ENCODE assay signal across 1 cellular context in genomic region chr6:126123226-126123625, GRCh38.
A peak's percentile ranks its signal among the peaks of the same experiment; 100 is the strongest.
TF ChIP-seq lines count a peak whose summit lies in the region.

No MANE protein-coding gene starts in this region.

TF ChIP-seq in K562, 482 proteins besides CTCF, POLR2A, EP300 and RAD21 (continued from another document and continues in another):
- TF ChIP-seq ZFP91 (CRISPR knock-in tag; IDR thresholded peaks at IDR 0.05) (no peak), ZBED1 (IDR thresholded peaks at IDR 0.05) (no peak), TEAD4 (IDR thresholded peaks at IDR 0.05; ENCODE audit: low read length) (peak; percentile 90), TEAD4 (CRISPR knock-in tag; IDR thresholded peaks at IDR 0.05; ENCODE audit: borderline replicate concordance) (no peak), NCOA1 (IDR thresholded peaks at IDR 0.05; ENCODE audit: low read depth) (peak; percentile 71; the same call in 1 of the 2 replicates), KDM2B (CRISPR knock-in tag; IDR thresholded peaks at IDR 0.05) (no peak), TCF7 (IDR thresholded peaks at IDR 0.05; ENCODE audit: borderline replicate concordance) (no peak), NCOR1 (IDR thresholded peaks at IDR 0.05) (peak; percentile 84), COPS2 (conservative IDR thresholded peaks at IDR 0.05) (no peak), ETV1 (tag; conservative IDR thresholded peaks at IDR 0.05; ENCODE audit: low read depth) (no peak), HES1 (IDR thresholded peaks at IDR 0.05; ENCODE audit: low read depth) (no peak; the same call in 1 of the 2 replicates), LARP7 (IDR thresholded peaks at IDR 0.05) (no peak), ZC3H11A (IDR thresholded peaks at IDR 0.05; ENCODE audit: low read depth, low read length) (no peak), ZKSCAN8 (CRISPR knock-in tag; IDR thresholded peaks at IDR 0.05) (no peak), ZNF280B (CRISPR knock-in tag; IDR thresholded peaks at IDR 0.05) (no peak), ELF4 (CRISPR knock-in tag; IDR thresholded peaks at IDR 0.05) (no peak), ZNF174 (CRISPR knock-in tag; IDR thresholded peaks at IDR 0.05) (no peak), ASH1L (IDR thresholded peaks at IDR 0.05; ENCODE audit: borderline replicate concordance, low read depth, partially characterized antibody) (no peak), ZNF589 (CRISPR knock-in tag; IDR thresholded peaks at IDR 0.05; ENCODE audit: low read depth) (no peak), NR0B1 (IDR thresholded peaks at IDR 0.05; ENCODE audit: partially characterized antibody) (no peak), ZNF140 (CRISPR knock-in tag; IDR thresholded peaks at IDR 0.05) (no peak), CC2D1A (IDR thresholded peaks at IDR 0.05) (peak; percentile 80), ZNF766 (CRISPR knock-in tag; conservative IDR thresholded peaks at IDR 0.05) (peak; percentile 50; the same call in 1 of the 2 replicates), ZNF695 (CRISPR knock-in tag; IDR thresholded peaks at IDR 0.05) (no peak), YY1 (IDR thresholded peaks at IDR 0.05; ENCODE audit: borderline replicate concordance in 1 of 3, control insufficient read depth in 1 of 3, extremely low read depth in 1 of 3, insufficient read depth in 3 of 3, insufficient read length in 1 of 3, insufficient replicate concordance in 2 of 3, low read depth in 1 of 3, low read length in 2 of 3) (peak in 1 of 3 experiments; percentile 33), ZNF165 (CRISPR knock-in tag; IDR thresholded peaks at IDR 0.05; ENCODE audit: borderline replicate concordance) (no peak), NFXL1 (CRISPR knock-in tag; IDR thresholded peaks at IDR 0.05) (no peak), CXXC5 (CRISPR knock-in tag; IDR thresholded peaks at IDR 0.05) (peak; percentile 90), CREB5 (CRISPR knock-in tag; IDR thresholded peaks at IDR 0.05) (no peak), ARID3A (IDR thresholded peaks at IDR 0.05; ENCODE audit: borderline replicate concordance, low read depth, low read length) (no peak), FOXK2 (conservative IDR thresholded peaks at IDR 0.05 in 1 of 2, IDR thresholded peaks at IDR 0.05 in 1 of 2; ENCODE audit: low read depth in 2 of 2) (peak in 1 of 2 experiments; percentile 52; a peak in 2 of 4 replicates), TCF7L2 (IDR thresholded peaks at IDR 0.05; ENCODE audit: low read depth, low read length) (no peak), BCOR (IDR thresholded peaks at IDR 0.05) (peak; percentile 58; the same call in 1 of the 2 replicates), ELF2 (CRISPR knock-in tag; IDR thresholded peaks at IDR 0.05) (no peak), CBX5 (IDR thresholded peaks at IDR 0.05; ENCODE audit: borderline replicate concordance, low read depth) (no peak), SPI1 (IDR thresholded peaks at IDR 0.05; ENCODE audit: borderline replicate concordance, low read depth, low read length) (peak; percentile 46; the same call in 1 of the 2 replicates), E2F8 (IDR thresholded peaks at IDR 0.05; ENCODE audit: low read depth, partially characterized antibody) (no peak), ZBTB11 (CRISPR knock-in tag; IDR thresholded peaks at IDR 0.05) (no peak), MEF2A (IDR thresholded peaks at IDR 0.05; ENCODE audit: control insufficient read depth, low read depth, low read length) (no peak), ZNF431 (CRISPR knock-in tag; IDR thresholded peaks at IDR 0.05) (no peak), MAFF (IDR thresholded peaks at IDR 0.05; ENCODE audit: low read length) (no peak), BCL6 (CRISPR knock-in tag; IDR thresholded peaks at IDR 0.05) (no peak), ZNF592 (IDR thresholded peaks at IDR 0.05) (no peak; the same call in 1 of the 2 replicates)
